Comparison of ENCODE assay signal across 8 cellular contexts in the genomic region with DNA sequence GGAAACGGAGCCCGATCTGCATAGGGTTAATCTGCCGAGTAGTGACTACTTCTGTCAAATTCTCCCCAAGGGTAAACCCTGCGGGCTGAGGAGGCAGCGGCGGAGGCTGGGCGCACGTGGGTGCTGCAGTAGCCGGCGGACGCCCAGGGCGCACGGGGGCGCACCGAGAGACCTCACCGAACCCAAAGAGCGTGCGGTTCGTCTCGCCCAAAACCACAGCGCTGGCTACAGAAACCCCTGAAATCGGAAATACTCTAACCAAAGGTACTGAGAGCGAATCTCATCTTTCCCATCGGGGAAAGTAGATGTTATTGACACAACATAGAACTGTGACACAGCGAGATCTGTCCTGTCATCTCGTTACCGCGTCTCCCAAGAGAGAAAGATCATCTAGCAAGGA. TPM values are rescaled to one million over a fixed set of nuclear protein-coding genes. Genes with fewer than 3 reads are reported as not detected.
DNase-seq lines count a peak whose midpoint lies in the region; ATAC-seq, FAIRE-seq and TF ChIP-seq lines count a peak whose summit lies in the region.

No MANE protein-coding gene starts in this region.

- H3K4me3 ChIP-seq in GM12878, result no peak overlapping the region

- ATAC-seq in Right ventricle myocardium superior (ENCODE audit: poor library complexity) (peak; percentile 51), Right ventricle myocardium inferior (no peak), HG03565 (IDR thresholded peaks at IDR 0.05; ENCODE audit: unreplicated experiment) (peak; percentile 66), GM12878 (peak; percentile 76)
- ATAC-seq in naive thymus-derived CD8-positive, alpha-beta T cell, result peak in 1 of 2 donors; percentile 69

- SMC1A ChIA-PET in GM12878 (lab: Charles Lee; ENCODE audit: uncharacterized antibody, unreplicated experiment), result no interaction called here

- TF ChIP-seq RAD21 in GM12878 (IDR thresholded peaks at IDR 0.05; ENCODE audit: insufficient read depth, low read depth, low read length), result no peak

- peak overlapping the region in 7 of 10 donors; percentile 7 to 57 (median 44) for H3K4me3 Mint-ChIP-seq in naive thymus-derived CD8-positive, alpha-beta T cell

- intact Hi-C loops in Right ventricle myocardium superior (cut with DNase I), result no loop called here
- intact Hi-C loops in Right ventricle myocardium inferior (cut with DNase I), result no loop called here
- intact Hi-C loops in GM12878 (cut with micrococcal nuclease; ENCODE audit: unreplicated experiment), result no loop called here

- H3K4me1 Mint-ChIP-seq in naive thymus-derived CD8-positive, alpha-beta T cell, result peaks cover 5 to 23% (median 14%) of the 10 kb centered on the region in 4 donors

- H3K27me3 ChIP-seq in GM12878 (replicated peaks in 1 of 2; ENCODE audit: control insufficient read depth in 2 of 2, insufficient read depth in 2 of 2, low read length in 1 of 2), result peaks cover 1 to 2% of the 10 kb centered on the region in 2 experiments; a peak in 2 of 4 replicates

- POLR2A ChIA-PET in GM12878 (lab: Charles Lee), result no interaction called here
- POLR2A ChIA-PET in naive thymus-derived CD8-positive, alpha-beta T cell (lab: Charles Lee), result no interaction called here

- BruUV-seq in GM12878 (replicated peaks; lab: Mats Ljungman, UMichigan), result no TSS peak

- peak; percentile 78 for FAIRE-seq in GM12878 (lab: Jason Lieb, UNC)

- peaks cover 3 to 14% (median 12%) of the 10 kb centered on the region in 3 donors for H3K36me3 Mint-ChIP-seq in naive thymus-derived CD8-positive, alpha-beta T cell

- no peak overlapping the region for H3K9ac ChIP-seq in GM12878 (ENCODE audit: control insufficient read depth, insufficient read depth, low read length)

- H3K9me3 ChIP-seq in GM12878 (replicated peaks; ENCODE audit: control insufficient read depth, insufficient read depth, low read length), result no peaks in the 10 kb centered on the region

- in situ Hi-C loops in GM12878 (cut with MboI), result no loop called here

- no peak overlapping the region for H3K27ac Mint-ChIP-seq in naive thymus-derived CD8-positive, alpha-beta T cell

- H3K4me1 ChIP-seq in GM12878 (ENCODE audit: control insufficient read depth, insufficient read depth, low read length), result peaks cover 4% of the 10 kb centered on the region

- H3K36me3 ChIP-seq in GM12878 (ENCODE audit: control insufficient read depth in 2 of 2, insufficient read depth in 2 of 2, low read length in 1 of 2), result no peaks in the 10 kb centered on the region

- peaks cover 0 to 24% (median 7%) of the 10 kb centered on the region in 9 donors for H3K9me3 Mint-ChIP-seq in naive thymus-derived CD8-positive, alpha-beta T cell

- CTCF ChIA-PET in GM12878 (lab: Yijun Ruan, JAX), result no interaction called here

- peak in 1 of 3 experiments; percentile 21; a peak in 1 of 6 replicates for TF ChIP-seq CTCF in GM12878 (IDR thresholded peaks at IDR 0.05 in 2 of 3, conservative IDR thresholded peaks at IDR 0.05 in 1 of 3; ENCODE audit: control insufficient read depth in 2 of 3, extremely low read depth in 1 of 3, insufficient read depth in 1 of 3, low read depth in 3 of 3, low read length in 3 of 3)

- no peak overlapping the region for H2AFZ ChIP-seq in GM12878 (ENCODE audit: control insufficient read depth, low read depth, low read length)

- no peak for TF ChIP-seq POLR2A in GM12878 (IDR thresholded peaks at IDR 0.05; ENCODE audit: low read depth, low read length)

- WGBS in GM12878 (ENCODE audit: insufficient coverage, insufficient replicate concordance, low lambda C conversion rate, missing lambda C conversion rate), result 8% methylated on average over 28 of the region's 28 CpGs

- no peaks in the 10 kb centered on the region for H3K79me2 ChIP-seq in GM12878 (ENCODE audit: control insufficient read depth, insufficient read depth, low read length)

- no peak for TF ChIP-seq EP300 in GM12878 (IDR thresholded peaks at IDR 0.05; ENCODE audit: borderline replicate concordance in 1 of 2, control insufficient read depth in 1 of 2, low read depth in 2 of 2, low read length in 2 of 2)

- H3K27me3 Mint-ChIP-seq in naive thymus-derived CD8-positive, alpha-beta T cell, result peaks cover 21 to 56% (median 44%) of the 10 kb centered on the region in 5 donors

- no peak overlapping the region for H3K27ac ChIP-seq in GM12878 (ENCODE audit: control insufficient read depth, insufficient read depth)

- H4K20me1 ChIP-seq in GM12878 (ENCODE audit: control insufficient read depth, insufficient read depth), result 0 out of 2 replicates have a peak, but pooled peaks cover 3% of the 10 kb centered on the region

- RAD21 ChIA-PET in GM12878 (lab: Charles Lee; ENCODE audit: unreplicated experiment), result no interaction called here

- H3K4me2 ChIP-seq in GM12878 (ENCODE audit: control insufficient read depth, insufficient read depth), result peak overlapping the region; percentile 42; the same call in 1 of the 2 replicates

- no peak for DNase-seq in Right ventricle myocardium superior
- DNase-seq in Right ventricle myocardium inferior (ENCODE audit: missing footprints), result no peak
- peak; percentile 3 for DNase-seq in GM12878 (ENCODE audit: low read depth, low spot score)
- DNase-seq in naive thymus-derived CD8-positive, alpha-beta T cell, result peak in 4 of 10 donors; percentile 5 to 27 (median 10)
- no peak for DNase-seq in OCI-M1 (lab: John Stamatoyannopoulos, UW)
- no peak for DNase-seq in AG08396 (ENCODE audit: low spot score)
- no peak for DNase-seq in NCI-H1417 treated with DMSO at 0.1 percent for 48 hours (lab: John Stamatoyannopoulos, UW)

TF ChIP-seq in GM12878, 131 proteins besides CTCF, POLR2A, EP300 and RAD21 (continues in another document):
- TF ChIP-seq, protein P1, sequence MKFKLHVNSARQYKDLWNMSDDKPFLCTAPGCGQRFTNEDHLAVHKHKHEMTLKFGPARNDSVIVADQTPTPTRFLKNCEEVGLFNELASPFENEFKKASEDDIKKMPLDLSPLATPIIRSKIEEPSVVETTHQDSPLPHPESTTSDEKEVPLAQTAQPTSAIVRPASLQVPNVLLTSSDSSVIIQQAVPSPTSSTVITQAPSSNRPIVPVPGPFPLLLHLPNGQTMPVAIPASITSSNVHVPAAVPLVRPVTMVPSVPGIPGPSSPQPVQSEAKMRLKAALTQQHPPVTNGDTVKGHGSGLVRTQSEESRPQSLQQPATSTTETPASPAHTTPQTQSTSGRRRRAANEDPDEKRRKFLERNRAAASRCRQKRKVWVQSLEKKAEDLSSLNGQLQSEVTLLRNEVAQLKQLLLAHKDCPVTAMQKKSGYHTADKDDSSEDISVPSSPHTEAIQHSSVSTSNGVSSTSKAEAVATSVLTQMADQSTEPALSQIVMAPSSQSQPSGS (IDR thresholded peaks at IDR 0.05; ENCODE audit: low read length), result no peak
- no peak for TF ChIP-seq IKZF1 (conservative IDR thresholded peaks at IDR 0.05)
- TF ChIP-seq HDAC6 (IDR thresholded peaks at IDR 0.05; ENCODE audit: unreplicated experiment), result peak; percentile 91
- no peak for TF ChIP-seq HCFC1 (IDR thresholded peaks at IDR 0.05; ENCODE audit: low read length)
- TF ChIP-seq POLR2AphosphoS2 (IDR thresholded peaks at IDR 0.05; ENCODE audit: low read depth, low read length), result no peak

RNA-seq across cellular contexts. Expression of gene SHC3, which starts 56.0 kb away (rescaled TPM):
- 0.35 TPM for total RNA-seq in Right ventricle myocardium superior
- 1.1 TPM for total RNA-seq in Right ventricle myocardium inferior
- total RNA-seq in GM12878 (2013; cell fraction: nucleolus; rRNA removed), result 0.10 TPM in 1 of 2 replicates, not detected in the other
- total RNA-seq in GM12878 (2014; rRNA removed), result 0.06 TPM in 1 of 2 replicates, not detected in the other
- not detected in 2 replicates for total RNA-seq in GM12878 (2014; rRNA removed; fragmentation: Illumina TruSeq; extraction: Trizol)
- total RNA-seq in GM12878 (2021), result 0.03 TPM in 1 of 2 replicates, not detected in the other
- not detected for polyA plus RNA-seq in GM12878 (2011; ENCODE audit: low read depth)
- polyA plus RNA-seq in GM12878 (2011; rRNA removed), result 0.01 TPM in 1 of 2 replicates, not detected in the other
- not detected in 2 replicates for polyA plus RNA-seq in GM12878 (2011; cell fraction: cytosol; rRNA removed)
- polyA plus RNA-seq in GM12878 (2011; cell fraction: nucleus; rRNA removed), result 0.03 and 0.10 TPM in 2 replicates
- 0.01 TPM in 2 replicates for polyA plus RNA-seq in GM12878 (2012)
- polyA plus RNA-seq in GM12878 (2014; fragmentation: Illumina TruSeq; extraction: Trizol), result 0.03 TPM in 1 of 2 replicates, not detected in the other
- not detected for polyA plus RNA-seq in GM12878 (2014; fragmentation: Nextera tagmentation; extraction: Ambion mirVana)
- 0.03 TPM in 1 of 2 replicates, not detected in the other for polyA plus RNA-seq in GM12878 (2014; rRNA removed)
- not detected for polyA plus RNA-seq in GM12878 (2016; fragmentation: Nextera tagmentation; extraction: Ambion mirVana)
- 0.05 TPM in 1 of 2 replicates, not detected in the other for polyA minus RNA-seq in GM12878 (2011; rRNA and poly(A)+ RNA removed)
- not detected in 2 replicates for polyA minus RNA-seq in GM12878 (2011; cell fraction: cytosol; rRNA and poly(A)+ RNA removed)
- not detected in 2 replicates for polyA minus RNA-seq in GM12878 (2011; cell fraction: nucleus; rRNA and poly(A)+ RNA removed)
- total RNA-seq in naive thymus-derived CD8-positive, alpha-beta T cell, result under 1 TPM; 0.11 to 0.42 TPM
- not detected for polyA plus RNA-seq in naive thymus-derived CD8-positive, alpha-beta T cell
